9 cellular contexts compared by ENCODE assay signal in the genomic region with DNA sequence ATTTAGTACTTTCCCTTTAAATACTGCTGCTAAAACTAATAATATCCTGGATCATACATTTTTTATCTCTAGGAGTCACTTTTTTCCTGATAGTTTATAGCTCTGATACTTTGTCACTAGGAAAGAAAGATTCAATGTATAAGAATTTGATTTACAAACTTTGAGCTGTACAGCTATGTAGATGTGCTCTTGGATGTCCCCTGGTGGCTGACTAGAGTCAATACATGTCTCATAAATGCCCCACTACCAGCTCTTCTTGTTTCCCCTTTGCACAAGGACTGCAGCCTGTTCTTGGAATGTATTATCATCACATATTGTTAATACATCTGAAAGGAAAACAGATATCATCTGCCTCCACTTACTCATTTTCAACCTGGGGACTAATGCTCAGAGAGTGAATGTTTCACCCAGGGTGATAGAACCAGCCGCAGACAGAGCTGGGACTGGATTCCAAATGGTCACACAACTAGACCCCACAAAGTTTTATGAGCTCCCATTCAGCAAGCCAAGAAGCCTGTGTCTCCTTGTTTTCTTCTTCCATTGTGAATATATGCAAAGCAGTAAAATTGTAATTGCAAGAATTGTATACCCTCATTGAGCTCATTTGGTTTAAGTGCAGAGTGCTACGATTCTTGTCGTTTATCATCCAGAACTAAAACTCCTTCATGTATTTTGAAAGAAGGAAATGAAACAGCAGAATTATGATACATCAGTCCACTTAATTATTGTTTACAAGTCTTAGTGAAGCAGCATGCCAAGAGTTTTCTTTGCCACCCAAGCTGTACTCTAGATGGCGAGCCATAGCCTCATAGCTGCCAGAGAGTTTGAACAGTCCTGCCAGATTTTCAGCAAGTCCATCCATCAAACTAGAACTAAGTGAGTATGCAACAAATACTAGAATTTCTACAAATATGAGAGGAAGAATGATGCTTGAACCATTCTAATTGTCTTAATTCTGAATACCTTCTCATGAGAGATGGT.
DNase-seq lines count a peak whose midpoint lies in the region; ATAC-seq and TF ChIP-seq lines count a peak whose summit lies in the region.
"Had no signal": no experiment of that assay in that cellular context is flagged by ENCODE, and none has a peak within 500 bp of the region (broad histone marks: within the 10 kb centered on the region; RNA-seq: fewer than 3 reads in every experiment).

No MANE protein-coding gene starts in this region.

- H3K27me3 ChIP-seq in psoas muscle (ENCODE audit: insufficient read depth in 3 of 3, low read length in 2 of 3), result no peaks in the 10 kb centered on the region

- intact Hi-C loops in psoas muscle (cut with DNase I), result no loop called here

- H3K36me3 ChIP-seq in psoas muscle (ENCODE audit: insufficient read depth in 1 of 2, low read depth in 1 of 2), result no peaks in the 10 kb centered on the region

- TF ChIP-seq CTCF in C4-2B (conservative IDR thresholded peaks at IDR 0.05), result peak; percentile 92
- peak; percentile 75 for TF ChIP-seq CTCF in psoas muscle (IDR thresholded peaks at IDR 0.05)

- no peaks in the 10 kb centered on the region for H3K9me3 ChIP-seq in psoas muscle

- ATAC-seq in GM18861 (IDR thresholded peaks at IDR 0.05; ENCODE audit: unreplicated experiment), result peak; percentile 98
- ATAC-seq in HG02938 (IDR thresholded peaks at IDR 0.05; ENCODE audit: unreplicated experiment), result peak; percentile 98
- ATAC-seq in psoas muscle, result peak; percentile 53 to 69 (median 64)

- H3K4me3 ChIP-seq in psoas muscle, result no peak overlapping the region
- H3K4me3 ChIP-seq: skin epidermis had no signal

- H3K27ac ChIP-seq in C4-2B, result no peak overlapping the region
- H3K27ac ChIP-seq in psoas muscle, result no peak overlapping the region
- H3K27ac ChIP-seq: skin epidermis had no signal

- H3K4me1 ChIP-seq in psoas muscle, result peaks cover 14% of the 10 kb centered on the region

- DNase-seq in NCI-H1694 (lab: John Stamatoyannopoulos, UW) (peak; percentile 1), foreskin melanocyte (peak; percentile 42), psoas muscle (no peak), DMS79 (lab: John Stamatoyannopoulos, UW) (no peak)
- DNase-seq in activated CD4-positive, alpha-beta T cell treated with anti-CD3 and anti-CD28 coated beads, Interleukin-2, amount 50 U/mL, for 1 hour, result peak; percentile 10

- 63 to 69% (median 63%) methylated on average over 4 of the region's 4 CpGs for WGBS in psoas muscle, 3 donors

Comparison
In these comparisons a context has a peak if more than half of its experiments do, and no peak if none do; other contexts are left out.
1. DNase-seq: peak in NCI-H1694 (single experiment), activated CD4-positive, alpha-beta T cell treated with anti-CD3 and anti-CD28 coated beads, Interleukin-2, amount 50 U/mL, for 1 hour (single experiment) and foreskin melanocyte (single experiment); none in psoas muscle (0 of 2) and DMS79 (single experiment).
2. Peak in every context shown above with its lines, with median percentiles within 50 percentile points of each other: ATAC-seq.